In genomic region chr6:134063966-134064445, GRCh38 we compare ENCODE assay signal across 8 cellular contexts. TPM values are rescaled to one million over a fixed set of nuclear protein-coding genes. Genes with fewer than 3 reads are reported as not detected.
DNase-seq lines count a peak whose midpoint lies in the region; FAIRE-seq and TF ChIP-seq lines count a peak whose summit lies in the region.

No MANE protein-coding gene starts in this region.

- H3K79me2 ChIP-seq in Loucy (ENCODE audit: insufficient read depth, low read length): no peaks in the 10 kb centered on the region
- H3K79me2 ChIP-seq in parathyroid adenoma: no peaks in the 10 kb centered on the region

- peak; percentile 43 for FAIRE-seq in frontal cortex (lab: Jason Lieb, UNC)

- POLR2A ChIA-PET in RWPE1 (lab: Yijun Ruan, JAX; ENCODE audit: low non-redundant PET): no interaction called here

- H3K9me2 ChIP-seq in Loucy (replicated peaks; ENCODE audit: low read depth, low read length): no peaks in the 10 kb centered on the region

- H3K9me3 ChIP-seq in Loucy (ENCODE audit: insufficient read depth, low read depth, low read length) (no peaks in the 10 kb centered on the region), parathyroid adenoma (ENCODE audit: control insufficient read depth, low read length) (no peaks in the 10 kb centered on the region)

- no peaks in the 10 kb centered on the region for H3K36me3 ChIP-seq in Loucy (ENCODE audit: insufficient read depth, low read length)
- no peaks in the 10 kb centered on the region for H3K36me3 ChIP-seq in parathyroid adenoma (ENCODE audit: control insufficient read depth, insufficient read depth, low read length)

- peaks cover 4% of the 10 kb centered on the region for H3K4me1 ChIP-seq in Loucy (ENCODE audit: insufficient read depth, low read length, poor library complexity, severe bottlenecking)
- no peaks in the 10 kb centered on the region for H3K4me1 ChIP-seq in parathyroid adenoma

- H3K27ac ChIP-seq in RWPE1 (no peak overlapping the region), parathyroid adenoma (no peak overlapping the region)

- H2AFZ ChIP-seq in Loucy (ENCODE audit: low read length): peak overlapping the region; percentile 40; the same call in 1 of the 2 replicates
- H2AFZ ChIP-seq in parathyroid adenoma: peak overlapping the region; percentile 60

- DNase-seq in GM04504 (ENCODE audit: low read depth) (peak; percentile 50), GOT3 (lab: John Stamatoyannopoulos, UW) (peak; percentile 7), RWPE1 (ENCODE audit: low spot score) (peak; percentile 70), frontal cortex (ENCODE audit: low spot score in 2 of 2) (peak; percentile 58 to 77), GF-D8 (lab: John Stamatoyannopoulos, UW) (no peak)
- DNase-seq in activated effector memory CD4-positive, alpha-beta T cell treated with Interleukin-2 at 50 U/mL for 16 hours: peak; percentile 31

- H3K27me3 ChIP-seq in Loucy (ENCODE audit: insufficient read depth, low read length, poor library complexity, severe bottlenecking) (no peaks in the 10 kb centered on the region), parathyroid adenoma (ENCODE audit: control insufficient read depth, insufficient read depth, low read length) (no peaks in the 10 kb centered on the region)

- no peaks in the 10 kb centered on the region for H4K20me1 ChIP-seq in Loucy (ENCODE audit: insufficient read depth, low read length, poor library complexity, severe bottlenecking)

- no peak overlapping the region for H3K4me3 ChIP-seq in Loucy (ENCODE audit: low read length, poor library complexity, severe bottlenecking)
- H3K4me3 ChIP-seq in parathyroid adenoma (ENCODE audit: low read depth, low read length): no peak overlapping the region

- CTCF ChIA-PET in RWPE1 (lab: Yijun Ruan, JAX): interaction anchor here (0.6 to 2.0 kb wide), 30 partner anchors 12 to 1793 kb away, joined by 3 to 18 read pairs (median 4); partner anchors contain the start of gene TBPL1

- peak; percentile 92 for TF ChIP-seq CTCF in Loucy (conservative IDR thresholded peaks at IDR 0.05; ENCODE audit: low read length)
- peak; percentile 82 for TF ChIP-seq CTCF in RWPE1 (conservative IDR thresholded peaks at IDR 0.05; ENCODE audit: low read depth)
- peak; percentile 84 for TF ChIP-seq CTCF in parathyroid adenoma (IDR thresholded peaks at IDR 0.05)

- peak overlapping the region; percentile 38 for H3K4me2 ChIP-seq in Loucy (ENCODE audit: low read depth, low read length, poor library complexity, severe bottlenecking)
- H3K4me2 ChIP-seq in parathyroid adenoma (ENCODE audit: low read length): no peak overlapping the region

- H3F3A ChIP-seq in Loucy (ENCODE audit: low read depth): no peaks in the 10 kb centered on the region

- H3K9ac ChIP-seq in Loucy (ENCODE audit: low read depth, low read length, poor library complexity, severe bottlenecking) (no peak overlapping the region), parathyroid adenoma (no peak overlapping the region)

RNA-seq across cellular contexts. Expression of gene SLC2A12, which starts 11.6 kb away (rescaled TPM):
- 4.1 TPM for total RNA-seq in frontal cortex
